10 cellular contexts compared by ENCODE assay signal in genomic region chr19:31292639-31293185, GRCh38. TPM values are rescaled to one million over a fixed set of nuclear protein-coding genes. Genes with fewer than 3 reads are reported as not detected.
"Had no signal": no experiment of that assay in that cellular context is flagged by ENCODE, and none has a peak within 500 bp of the region (broad histone marks: within the 10 kb centered on the region; RNA-seq: fewer than 3 reads in every experiment).

No MANE protein-coding gene starts in this region.

- H3K9ac ChIP-seq: KMS-11 had no signal

- H3K36me3 Mint-ChIP-seq: IgD-negative memory B cell had no signal

- H3K27me3 Mint-ChIP-seq: IgD-negative memory B cell had no signal

- DNase-seq: Karpas-422, Kasumi-1, KBM-7, KG1 had no signal

- H3K4me1 Mint-ChIP-seq: IgD-negative memory B cell had no signal

- FAIRE-seq: HepG2, HTR-8/SVneo had no signal

- ATAC-seq: HepG2 had no signal

- H3K4me2 ChIP-seq: KMS-11 had no signal

- H3K4me3 Mint-ChIP-seq: IgD-negative memory B cell had no signal

- H3K27ac ChIP-seq: HL-60, KMS-11 had no signal

RNA-seq across cellular contexts. Expression of gene TSHZ3, which starts 56.5 kb away (rescaled TPM):
- total RNA-seq: HepG2, HT-29 had no signal
- polyA plus RNA-seq: HepG2, IgD-negative memory B cell had no signal
